In genomic region chr7:100429637-100430449, GRCh38 we compare ENCODE assay signal across 8 cellular contexts. TPM values are rescaled to one million over a fixed set of nuclear protein-coding genes. Genes with fewer than 3 reads are reported as not detected.
DNase-seq lines count a peak whose midpoint lies in the region; ATAC-seq and TF ChIP-seq lines count a peak whose summit lies in the region.

A gene with protein sequence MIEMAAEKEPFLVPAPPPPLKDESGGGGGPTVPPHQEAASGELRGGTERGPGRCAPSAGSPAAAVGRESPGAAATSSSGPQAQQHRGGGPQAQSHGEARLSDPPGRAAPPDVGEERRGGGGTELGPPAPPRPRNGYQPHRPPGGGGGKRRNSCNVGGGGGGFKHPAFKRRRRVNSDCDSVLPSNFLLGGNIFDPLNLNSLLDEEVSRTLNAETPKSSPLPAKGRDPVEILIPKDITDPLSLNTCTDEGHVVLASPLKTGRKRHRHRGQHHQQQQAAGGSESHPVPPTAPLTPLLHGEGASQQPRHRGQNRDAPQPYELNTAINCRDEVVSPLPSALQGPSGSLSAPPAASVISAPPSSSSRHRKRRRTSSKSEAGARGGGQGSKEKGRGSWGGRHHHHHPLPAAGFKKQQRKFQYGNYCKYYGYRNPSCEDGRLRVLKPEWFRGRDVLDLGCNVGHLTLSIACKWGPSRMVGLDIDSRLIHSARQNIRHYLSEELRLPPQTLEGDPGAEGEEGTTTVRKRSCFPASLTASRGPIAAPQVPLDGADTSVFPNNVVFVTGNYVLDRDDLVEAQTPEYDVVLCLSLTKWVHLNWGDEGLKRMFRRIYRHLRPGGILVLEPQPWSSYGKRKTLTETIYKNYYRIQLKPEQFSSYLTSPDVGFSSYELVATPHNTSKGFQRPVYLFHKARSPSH (plus strand): TSS chr7:100429831. CDS start chr7:100430019, 188 bp downstream.

- CTCF ChIA-PET in PC-3 (lab: Charles Lee): interaction anchor here (1.6 kb wide), 1 partner anchor 22 kb away, joined by 8 read pairs; no protein-coding TSS in a partner anchor

- H3K4me3 ChIP-seq in Jurkat, Clone E6-1 (ENCODE audit: low read length): peak within 1 kb of the TSS; percentile 69
- H3K4me3 ChIP-seq in PC-3 (ENCODE audit: low read length): peak within 1 kb of the TSS; percentile 80
- peak within 1 kb of the TSS; percentile 83 for H3K4me3 ChIP-seq in mononuclear cell (ENCODE audit: low read length)

- POLR2A ChIA-PET in PC-3 (lab: Charles Lee; ENCODE audit: unreplicated experiment): interaction anchor here (0.6 to 1.1 kb wide), 4 partner anchors 22 to 183 kb away, joined by 3 to 6 read pairs (median 4); partner anchors contain the start of gene MOSPD3

- H3K4me1 ChIP-seq in PC-3 (ENCODE audit: insufficient read depth, low read length) (peaks cover 30% of the 10 kb centered on the region), mononuclear cell (ENCODE audit: insufficient read depth, low read length) (peaks cover 44% of the 10 kb centered on the region)

- H3K27me3 ChIP-seq in PC-3 (ENCODE audit: low read length) (no peaks in the 10 kb centered on the region), mononuclear cell (ENCODE audit: insufficient read depth, low read length) (no peaks in the 10 kb centered on the region)

- H3K79me2 ChIP-seq in PC-3 (ENCODE audit: low read length): peaks cover 56% of the 10 kb centered on the region

- H3K9me3 ChIP-seq in PC-3 (ENCODE audit: low read length): no peaks in the 10 kb centered on the region
- H3K9me3 ChIP-seq in mononuclear cell (ENCODE audit: low read depth, low read length): no peaks in the 10 kb centered on the region

- peak within 1 kb of the TSS; percentile 99 for H3K9ac ChIP-seq in PC-3 (ENCODE audit: low read length)

- H3K27ac ChIP-seq in PC-3 (ENCODE audit: low read length): peak within 1 kb of the TSS; percentile 98

- peak; percentile 43 for ATAC-seq in GM21528 (IDR thresholded peaks at IDR 0.05; ENCODE audit: low FRiP score, unreplicated experiment)
- peak; percentile 36 for ATAC-seq in PC-3

- TF ChIP-seq CTCF in PC-3 (conservative IDR thresholded peaks at IDR 0.05; ENCODE audit: low read depth, low read length): no peak

- peak; percentile 98 for DNase-seq in D341Med (ENCODE audit: low spot score)
- peak; percentile 91 for DNase-seq in Jurkat, Clone E6-1 (ENCODE audit: low read depth, low spot score)
- DNase-seq in PC-3: peak; percentile 87
- peak; percentile 97 for DNase-seq in activated T-cell treated with anti-CD3 and anti-CD28 coated beads for 4 hours
- DNase-seq in epidermal melanocyte (ENCODE audit: insufficient read length, low spot score): peak; percentile 99
- peak; percentile 95 to 96 for DNase-seq in stimulated activated CD8-positive, alpha-beta memory T cell treated with anti-CD3 and anti-CD28 coated beads, Interleukin-2, amount 100 ng/mL, for 1 hour (ENCODE audit: low read depth in 2 of 2)

- peak within 1 kb of the TSS; percentile 95 for H3K4me2 ChIP-seq in PC-3 (ENCODE audit: low read length)

- no peaks in the 10 kb centered on the region for H4K20me1 ChIP-seq in PC-3 (ENCODE audit: low read length)

- peaks cover 22% of the 10 kb centered on the region for H3K36me3 ChIP-seq in PC-3 (ENCODE audit: low read depth, low read length)

- no peaks in the 10 kb centered on the region for H3K9me2 ChIP-seq in PC-3 (replicated peaks; ENCODE audit: low read length)

- intact Hi-C loops in PC-3 (cut with micrococcal nuclease): loop anchor here (1.0 kb wide), 1 partner anchor 156 kb away; the partner anchor contains the start of genes FBXO24 and LRCH4

- no TSS peak for BruUV-seq in PC-3 (replicated peaks; lab: Mats Ljungman, UMichigan)

- peak within 1 kb of the TSS; percentile 90 for H2AFZ ChIP-seq in PC-3 (ENCODE audit: low read length)

- H3F3A ChIP-seq in PC-3 (ENCODE audit: low read length, unreplicated experiment): peaks cover 2% of the 10 kb centered on the region

RNA-seq across cellular contexts. Expression of the gene that starts here (rescaled TPM):
- polyA plus RNA-seq in Jurkat, Clone E6-1 (2012; ENCODE audit: insufficient read depth, insufficient read length): 57.8 TPM
- total RNA-seq in PC-3 (2014; rRNA removed) (35.1 and 36.0 TPM in 2 replicates), mononuclear cell (36.7 TPM)

Comparison
In these comparisons a context has a peak if more than half of its experiments do, and no peak if none do; other contexts are left out.
1. Peak in every context shown above with its lines: DNase-seq, ATAC-seq, H3K4me3 ChIP-seq and H3K27ac ChIP-seq.